ENCODE assay signal across 18 cellular contexts in the genomic region with DNA sequence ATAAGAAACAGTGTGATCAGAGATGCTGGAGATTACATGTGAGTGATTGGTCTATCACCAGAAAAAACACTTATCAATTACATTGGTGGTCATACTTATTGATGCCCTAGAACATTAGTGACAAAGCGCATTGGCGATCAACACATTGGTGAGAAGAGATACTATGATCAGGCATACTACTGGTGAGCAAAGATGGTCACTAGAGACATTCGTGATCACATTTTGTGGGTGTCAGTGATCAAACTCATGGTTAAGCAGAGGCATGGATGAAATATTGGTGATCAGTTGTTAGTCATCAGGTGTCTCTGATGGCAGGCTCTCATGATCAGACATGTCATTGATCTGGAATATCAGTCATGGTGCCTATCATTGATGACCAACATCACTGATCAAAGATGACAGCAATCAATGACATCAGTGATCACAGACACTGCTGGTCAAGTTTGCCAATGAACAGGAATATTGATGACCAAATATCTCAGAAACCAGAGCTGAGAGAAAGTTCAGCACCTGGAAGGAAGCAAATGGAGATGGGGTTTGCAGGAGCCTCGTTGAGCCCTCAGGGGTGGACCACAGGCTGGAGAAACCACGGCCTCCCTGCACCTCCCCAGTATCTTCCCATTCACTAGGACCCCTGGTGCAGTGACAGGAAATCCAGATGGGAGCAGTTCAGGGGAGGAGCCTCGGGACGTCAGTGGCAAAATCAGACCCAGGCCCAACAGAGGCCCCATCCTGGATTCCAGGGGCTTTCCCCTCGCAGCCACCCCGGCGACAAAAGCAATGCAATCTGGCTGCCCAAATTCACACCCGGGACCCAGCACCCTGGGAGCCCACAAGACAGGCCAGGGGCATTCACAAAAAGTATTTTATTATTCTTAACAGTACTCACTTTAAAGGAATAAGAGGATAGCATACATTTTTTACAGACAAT. TPM values are rescaled to one million over a fixed set of nuclear protein-coding genes. Genes with fewer than 3 reads are reported as not detected.
DNase-seq lines count a peak whose midpoint lies in the region; ATAC-seq, FAIRE-seq and TF ChIP-seq lines count a peak whose summit lies in the region.
"Had no signal": no experiment of that assay in that cellular context is flagged by ENCODE, and none has a peak within 500 bp of the region (broad histone marks: within the 10 kb centered on the region; RNA-seq: fewer than 3 reads in every experiment).

No MANE protein-coding gene starts in this region.

- H2BK12ac ChIP-seq in neuronal stem cell (ENCODE audit: low read length) = no peak overlapping the region

- intact Hi-C loops in Right ventricle myocardium superior (cut with DNase I) = no loop called here
- intact Hi-C loops in Right ventricle myocardium inferior (cut with DNase I) = no loop called here
- intact Hi-C loops in K562 (cut with micrococcal nuclease) = no loop called here

- H3K27me3 Mint-ChIP-seq in activated naive CD4-positive, alpha-beta T cell treated with anti-CD3 and anti-CD28 coated beads, Interleukin-2, amount 10 ng/mL, durations not matched to agents 7 days and 5 days = peaks cover 80% of the 10 kb centered on the region

- in situ Hi-C loops in K562 (cut with MboI) = no loop called here

- WGBS in K562 (ENCODE audit: insufficient coverage, low coverage, missing lambda C conversion rate) = 56% methylated on average over 9 of the region's 11 CpGs
- WGBS in neuronal stem cell (ENCODE audit: extremely low coverage in 2 of 2, insufficient read length in 2 of 2, insufficient replicate concordance in 1 of 2), 2 donors = no CpG with 5 or more reads among the region's 11 CpGs

- no peak for TF ChIP-seq RAD21 in K562 (CRISPR knock-in tag; conservative IDR thresholded peaks at IDR 0.05 in 1 of 2, IDR thresholded peaks at IDR 0.05 in 1 of 2)

- POLR2A ChIA-PET in K562 (lab: Yijun Ruan, JAX) = interaction anchor here (1.6 to 2.6 kb wide), 2 partner anchors 11 to 15 kb away, joined by 4 to 20 read pairs; no protein-coding TSS in a partner anchor

- no peaks in the 10 kb centered on the region for H3K9me1 ChIP-seq in K562 (ENCODE audit: control insufficient read depth, insufficient read depth, low read length)

- H3K27ac ChIP-seq in K562 (ENCODE audit: extremely low read depth, low read depth, low read length) = no peak overlapping the region
- no peak overlapping the region for H3K27ac ChIP-seq in neuronal stem cell (replicated peaks; ENCODE audit: low read length)

- H3K4me1 ChIP-seq in BE2C (peaks cover 44% of the 10 kb centered on the region), K562 (replicated peaks in 1 of 2; ENCODE audit: control insufficient read depth in 2 of 2, insufficient read depth in 2 of 2, low read length in 2 of 2) (peaks cover 17 to 34% of the 10 kb centered on the region in 2 experiments; a peak in 3 of 5 replicates), neuronal stem cell (ENCODE audit: control insufficient read depth in 2 of 2, insufficient read depth in 1 of 2, low read depth in 1 of 2, low read length in 2 of 2) (peaks cover 3 to 12% of the 10 kb centered on the region in 2 donors)

- H3K27me3 ChIP-seq in BE2C (no peaks in the 10 kb centered on the region), K562 (ENCODE audit: control insufficient read depth in 2 of 2, insufficient read depth in 2 of 2, low read length in 2 of 2) (no peaks in the 10 kb centered on the region), neuronal stem cell (ENCODE audit: control insufficient read depth in 3 of 3, insufficient read depth in 3 of 3, low read depth in 1 of 3, low read length in 3 of 3) (peaks cover 23 to 100% (median 82%) of the 10 kb centered on the region in 3 experiments)

- H3K23ac ChIP-seq in neuronal stem cell (ENCODE audit: low read depth, low read length, poor library complexity) = no peak overlapping the region

- no peak overlapping the region for H3K9ac ChIP-seq in K562 (ENCODE audit: insufficient read depth in 1 of 2, low read depth in 2 of 2, low read length in 2 of 2)
- H3K9ac ChIP-seq in neuronal stem cell (ENCODE audit: low read depth, low read length, poor library complexity) = no peak overlapping the region

- peak overlapping the region; percentile 77; the same call in 1 of the 2 replicates for H3K4me3 ChIP-seq in BE2C (ENCODE audit: low read depth, low read length)
- no peak overlapping the region for H3K4me3 ChIP-seq in K562
- H3K4me3 ChIP-seq in neuronal stem cell (ENCODE audit: low read length in 2 of 2) = no peak overlapping the region
- H3K4me3 ChIP-seq: HAP-1 had no signal

- H3K4me1 Mint-ChIP-seq in activated naive CD4-positive, alpha-beta T cell treated with anti-CD3 and anti-CD28 coated beads, Interleukin-2, amount 10 ng/mL, durations not matched to agents 7 days and 5 days = peaks cover 9% of the 10 kb centered on the region

- no peak overlapping the region for H2BK120ac ChIP-seq in neuronal stem cell (ENCODE audit: low read depth, low read length)

- H3K4me2 ChIP-seq in K562 (ENCODE audit: insufficient read depth, low read length) = no peak overlapping the region
- H3K4me2 ChIP-seq in neuronal stem cell (ENCODE audit: insufficient read depth, low read length, poor library complexity, severe bottlenecking) = no peak overlapping the region

- H4K8ac ChIP-seq in neuronal stem cell (ENCODE audit: low read depth, low read length) = no peak overlapping the region

- H4K91ac ChIP-seq in neuronal stem cell (ENCODE audit: low read depth, low read length, poor library complexity) = no peak overlapping the region

- no peak overlapping the region for H2BK5ac ChIP-seq in neuronal stem cell (ENCODE audit: low read length)

- ATAC-seq in Right ventricle myocardium superior (ENCODE audit: poor library complexity) (no peak), Right ventricle myocardium inferior (no peak), K562 (no peak; the same call in 2 of the 3 replicates)

- no peak overlapping the region for H2AFZ ChIP-seq in K562 (ENCODE audit: low read depth, low read length)
- H2AFZ ChIP-seq in neuronal stem cell (ENCODE audit: low read length) = no peak overlapping the region

- no peak overlapping the region for H3K14ac ChIP-seq in neuronal stem cell (ENCODE audit: low read length)

- H3K36me3 ChIP-seq in BE2C (peaks cover 65% of the 10 kb centered on the region), K562 (ENCODE audit: control insufficient read depth, insufficient read depth, low read length) (peaks cover 54% of the 10 kb centered on the region), neuronal stem cell (replicated peaks in 1 of 2; ENCODE audit: control insufficient read depth in 2 of 2, insufficient read depth in 2 of 2, low read length in 2 of 2) (no peaks in the 10 kb centered on the region)

- H3K79me2 ChIP-seq in K562 (ENCODE audit: control insufficient read depth, insufficient read depth, low read length) = peaks cover 38% of the 10 kb centered on the region

- no peaks in the 10 kb centered on the region for H3K36me3 Mint-ChIP-seq in activated naive CD4-positive, alpha-beta T cell treated with anti-CD3 and anti-CD28 coated beads, Interleukin-2, amount 10 ng/mL, durations not matched to agents 7 days and 5 days

- H3K4me3 Mint-ChIP-seq in activated naive CD4-positive, alpha-beta T cell treated with anti-CD3 and anti-CD28 coated beads, Interleukin-2, amount 10 ng/mL, durations not matched to agents 7 days and 5 days = no peak overlapping the region
- H3K4me3 Mint-ChIP-seq: CD4-positive, alpha-beta T cell; HFFc6 had no signal

- H3K27ac Mint-ChIP-seq in activated naive CD4-positive, alpha-beta T cell treated with anti-CD3 and anti-CD28 coated beads, Interleukin-2, amount 10 ng/mL, durations not matched to agents 7 days and 5 days = no peak overlapping the region
- H3K27ac Mint-ChIP-seq: CD4-positive, alpha-beta T cell had no signal

- DNase-seq in Right ventricle myocardium superior = peak; percentile 10
- no peak for DNase-seq in Right ventricle myocardium inferior (ENCODE audit: missing footprints)
- DNase-seq in BE2C = peak; percentile 59
- peak in 1 of 4 experiments; percentile 27 for DNase-seq in K562 (ENCODE audit: extremely low read depth in 1 of 4, low spot score in 3 of 4)
- DNase-seq in neuronal stem cell (ENCODE audit: low spot score) = no peak
- DNase-seq in globus pallidus (ENCODE audit: low spot score) = no peak
- no peak for DNase-seq in activated naive CD4-positive, alpha-beta T cell treated with anti-CD3 and anti-CD28 coated beads, Interleukin-2, amount 10 ng/mL, durations not matched to agents 7 days and 5 days
- DNase-seq: ACHN; C1 segment of cervical spinal cord; CD4-positive, alpha-beta T cell; DMS79; GOT3; HFFc6 had no signal

- H3K79me1 ChIP-seq in neuronal stem cell (ENCODE audit: low read depth, low read length) = no peaks in the 10 kb centered on the region

- peak; percentile 78 for TF ChIP-seq POLR2A in K562 (conservative IDR thresholded peaks at IDR 0.05)

- peak; percentile 64 for FAIRE-seq in K562 (lab: Jason Lieb, UNC)
- FAIRE-seq: GM12891 had no signal

- no peak for TF ChIP-seq EP300 in K562 (IDR thresholded peaks at IDR 0.05; ENCODE audit: low read length)

- H4K20me1 ChIP-seq in K562 (replicated peaks; ENCODE audit: control insufficient read depth, insufficient read depth, low read length) = peaks cover 16% of the 10 kb centered on the region

- H3K18ac ChIP-seq in neuronal stem cell (ENCODE audit: low read length) = peak overlapping the region; percentile 12

- BruUV-seq in K562 (replicated peaks; lab: Mats Ljungman, UMichigan) = no TSS peak

- H3K9me3 Mint-ChIP-seq in activated naive CD4-positive, alpha-beta T cell treated with anti-CD3 and anti-CD28 coated beads, Interleukin-2, amount 10 ng/mL, durations not matched to agents 7 days and 5 days = no peaks in the 10 kb centered on the region
- H3K9me3 Mint-ChIP-seq: CD4-positive, alpha-beta T cell; HFFc6 had no signal

- H3K4ac ChIP-seq in neuronal stem cell (ENCODE audit: low read length) = no peak overlapping the region

- H2BK15ac ChIP-seq in neuronal stem cell (ENCODE audit: low read length) = no peak overlapping the region

- H3K9me3 ChIP-seq in BE2C (no peaks in the 10 kb centered on the region), K562 (replicated peaks; ENCODE audit: control insufficient read depth, insufficient read depth, low read depth, low read length) (no peaks in the 10 kb centered on the region), neuronal stem cell (replicated peaks in 1 of 2; ENCODE audit: control insufficient read depth in 2 of 2, insufficient read depth in 1 of 2, low read depth in 1 of 2, low read length in 2 of 2) (no peaks in the 10 kb centered on the region)
- H3K9me3 ChIP-seq: HAP-1 had no signal

- CTCF ChIA-PET in K562 (lab: Yijun Ruan, JAX; ENCODE audit: low intra/inter-chr PET ratio) = no interaction called here
- CTCF ChIA-PET in activated naive CD4-positive, alpha-beta T cell treated with anti-CD3 and anti-CD28 coated beads, Interleukin-2, amount 10 ng/mL, durations not matched to agents 7 days and 5 days (lab: Charles Lee) = no interaction called here

- H2AK5ac ChIP-seq in neuronal stem cell (ENCODE audit: low read depth, low read length) = no peak overlapping the region

- no peak for TF ChIP-seq CTCF in BE2C (IDR thresholded peaks at IDR 0.05; ENCODE audit: low read depth, low read length)
- no peak for TF ChIP-seq CTCF in K562 (IDR thresholded peaks at IDR 0.05 in 2 of 3, conservative IDR thresholded peaks at IDR 0.05 in 1 of 3; ENCODE audit: insufficient read depth in 2 of 3, low read depth in 1 of 3, low read length in 3 of 3)

RNA-seq across cellular contexts. Expression of a gene that starts 12.2 kb away (rescaled TPM):
- total RNA-seq in Right ventricle myocardium superior = not detected
- not detected for total RNA-seq in Right ventricle myocardium inferior
- 0.12 TPM for polyA plus RNA-seq in BE2C (2012; ENCODE audit: insufficient read depth, insufficient read length, low read depth)
- not detected in 2 replicates for total RNA-seq in K562 (2011; cell fraction: chromatin; rRNA removed; ENCODE audit: low replicate concordance)
- not detected in 2 replicates for total RNA-seq in K562 (2011; cell fraction: nucleolus; rRNA removed)
- total RNA-seq in K562 (2011; cell fraction: nucleoplasm; rRNA removed) = not detected in 2 replicates
- 0.04 TPM in 1 of 2 replicates, not detected in the other for total RNA-seq in K562 (2014; rRNA removed)
- not detected in 2 replicates for total RNA-seq in K562 (2014; rRNA removed; fragmentation: Illumina TruSeq; extraction: Trizol)
- not detected in 2 replicates for total RNA-seq in K562 (2015; rRNA removed; fragmentation: Illumina TruSeq; extraction: Trizol)
- total RNA-seq in K562 (2021) = not detected in 2 replicates
- polyA plus RNA-seq in K562 (2011; rRNA removed) = not detected in 2 replicates
- polyA plus RNA-seq in K562 (2011; cell fraction: cytosol; rRNA removed) = not detected in 2 replicates
- not detected in 2 replicates for polyA plus RNA-seq in K562 (2011; cell fraction: nucleus; rRNA removed)
- not detected in 2 replicates for polyA plus RNA-seq in K562 (2012)
- not detected in 2 replicates for polyA plus RNA-seq in K562 (2014; fragmentation: Illumina TruSeq; extraction: Trizol)
- polyA plus RNA-seq in K562 (2014; fragmentation: Nextera tagmentation; extraction: Ambion mirVana) = not detected
- polyA plus RNA-seq in K562 (2014; rRNA removed) = not detected in 2 replicates
- not detected in 2 replicates for polyA minus RNA-seq in K562 (2011; rRNA and poly(A)+ RNA removed)
- polyA minus RNA-seq in K562 (2011; cell fraction: cytosol; rRNA and poly(A)+ RNA removed) = not detected in 2 replicates
- polyA minus RNA-seq in K562 (2011; cell fraction: nucleus; rRNA and poly(A)+ RNA removed) = not detected in 2 replicates
- polyA plus RNA-seq in neuronal stem cell (2013, experiment 1 of 2) = not detected
- not detected for polyA plus RNA-seq in neuronal stem cell (2013, experiment 2 of 2)
- total RNA-seq: A172; CD4-positive, alpha-beta T cell; G401; HFFc6; HT1080 had no signal

RNA-seq across cellular contexts. Expression of a gene that starts 14.2 kb away (rescaled TPM):
- total RNA-seq in Right ventricle myocardium superior (8.3 TPM), Right ventricle myocardium inferior (9.1 TPM), K562 (2014; rRNA removed) (86.9 and 125 TPM in 2 replicates), K562 (2014; rRNA removed; fragmentation: Illumina TruSeq; extraction: Trizol) (32.6 and 32.8 TPM in 2 replicates), K562 (2015; rRNA removed; fragmentation: Illumina TruSeq; extraction: Trizol) (50.8 and 55.3 TPM in 2 replicates), K562 (2021) (215 and 218 TPM in 2 replicates)
- polyA plus RNA-seq in BE2C (2012; ENCODE audit: insufficient read depth, insufficient read length, low read depth) = 791 TPM
- 49.8 and 107 TPM in 2 replicates for total RNA-seq in K562 (2011; cell fraction: chromatin; rRNA removed; ENCODE audit: low replicate concordance)
- total RNA-seq in K562 (2011; cell fraction: nucleolus; rRNA removed) = 84.0 and 88.4 TPM in 2 replicates
- total RNA-seq in K562 (2011; cell fraction: nucleoplasm; rRNA removed) = 50.5 and 57.9 TPM in 2 replicates
- polyA plus RNA-seq in K562 (2011; rRNA removed) (28.9 and 29.6 TPM in 2 replicates), K562 (2014; fragmentation: Illumina TruSeq; extraction: Trizol) (74.6 and 129 TPM in 2 replicates), K562 (2014; fragmentation: Nextera tagmentation; extraction: Ambion mirVana) (10 to 100 TPM in 1 of 2 experiments, 1 to 10 TPM in 1; 8.5 to 11.6 TPM), K562 (2014; rRNA removed) (113 and 118 TPM in 2 replicates)
- polyA plus RNA-seq in K562 (2011; cell fraction: cytosol; rRNA removed) = 29.6 and 67.6 TPM in 2 replicates
- 108 and 210 TPM in 2 replicates for polyA plus RNA-seq in K562 (2011; cell fraction: nucleus; rRNA removed)
- polyA plus RNA-seq in K562 (2012) = 126 and 159 TPM in 2 replicates
- polyA minus RNA-seq in K562 (2011; rRNA and poly(A)+ RNA removed) = 12.2 and 21.4 TPM in 2 replicates
- polyA minus RNA-seq in K562 (2011; cell fraction: cytosol; rRNA and poly(A)+ RNA removed) = 57.2 and 76.2 TPM in 2 replicates
- polyA minus RNA-seq in K562 (2011; cell fraction: nucleus; rRNA and poly(A)+ RNA removed) = 42.5 and 50.0 TPM in 2 replicates
- 0.03 TPM for polyA plus RNA-seq in neuronal stem cell (2013, experiment 1 of 2)
- 0.04 TPM for polyA plus RNA-seq in neuronal stem cell (2013, experiment 2 of 2)

Comparison
In these comparisons a context has a peak if more than half of its experiments do, and no peak if none do; other contexts are left out.
1. DNase-seq: peak in Right ventricle myocardium superior (single experiment) and BE2C (single experiment); none in Right ventricle myocardium inferior (single experiment), neuronal stem cell (single experiment), globus pallidus (single experiment) and activated naive CD4-positive, alpha-beta T cell treated with anti-CD3 and anti-CD28 coated beads, Interleukin-2, amount 10 ng/mL, durations not matched to agents 7 days and 5 days (single experiment).